28 cellular contexts compared by ENCODE assay signal in the genomic region with DNA sequence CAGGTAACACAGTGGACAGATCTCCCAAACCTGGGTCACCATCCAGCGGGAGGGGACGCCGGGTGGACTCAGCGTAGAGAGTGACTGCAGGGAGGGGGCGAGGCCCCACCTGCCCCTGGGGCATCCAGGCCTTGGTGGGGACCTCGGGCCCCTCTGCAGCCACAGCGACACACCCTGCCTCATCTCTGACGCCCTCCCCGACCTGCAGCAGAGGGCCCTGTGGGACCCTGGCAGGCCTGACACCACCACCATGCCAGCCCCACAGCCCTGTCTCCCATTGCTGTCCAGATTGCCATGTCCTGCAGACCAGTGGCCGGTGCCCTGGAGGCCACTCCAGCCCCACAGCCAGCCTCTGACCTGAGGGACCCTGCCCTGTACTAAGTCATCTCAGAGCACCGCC. TPM values are rescaled to one million over a fixed set of nuclear protein-coding genes. Genes with fewer than 3 reads are reported as not detected.
"Had no signal": no experiment of that assay in that cellular context is flagged by ENCODE, and none has a peak within 500 bp of the region (broad histone marks: within the 10 kb centered on the region; RNA-seq: fewer than 3 reads in every experiment).

No MANE protein-coding gene starts in this region.

- H3K27me3 Mint-ChIP-seq: naive thymus-derived CD4-positive, alpha-beta T cell; natural killer cell treated with Interleukin-12 subunit alpha and Interleukin-12 subunit beta and Interleukin-15 and Interleukin-18, amount 100 ng/mL, for 72 hours; stimulated activated naive B cell treated with anti-CD40 and anti-IgM and Interleukin-4, amounts not matched to agents 10 μg/mL and 1 μg/mL and 100 μg/mL, for 72 hours; stimulated activated naive CD8-positive, alpha-beta T cell treated with anti-CD3 and anti-CD28 coated beads, Interleukin-15, Interleukin-2, amounts not matched to agents 100 ng/mL and 50 ng/mL, for 24 hours had no signal

- DNase-seq: head of caudate nucleus; hippocampal formation; left colon; midbrain; mucosa of descending colon; naive thymus-derived CD4-positive, alpha-beta T cell; nucleus accumbens; posterior cingulate gyrus; retina; right lobe of liver; stimulated activated CD4-positive, alpha-beta T cell treated with anti-CD3 and anti-CD28 coated beads, Interleukin-1b, Interleukin-23, amount 100 ng/mL, for 48 hours; stimulated activated CD4-positive, alpha-beta T cell treated with anti-CD3 and anti-CD28 coated beads, Interleukin-2, amount 100 ng/mL, for 48 hours; stimulated activated CD4-positive, alpha-beta T cell treated with anti-CD3 and anti-CD28 coated beads, Interleukin-4, amount 100 ng/mL, for 4 hours; stimulated activated CD8-positive, alpha-beta memory T cell treated with anti-CD3 and anti-CD28 coated beads, Interleukin-4, amount 100 ng/mL, for 48 hours; stimulated activated naive B cell treated with anti-CD40 and anti-IgM and Interleukin-4, amounts not matched to agents 10 μg/mL and 1 μg/mL and 100 μg/mL, for 72 hours; substantia nigra; transverse colon had no signal

- ATAC-seq: left colon; left lung; mucosa of descending colon; naive thymus-derived CD4-positive, alpha-beta T cell; pancreas; stimulated activated naive B cell treated with anti-CD40 and anti-IgM and Interleukin-4, amounts not matched to agents 10 μg/mL and 1 μg/mL and 100 μg/mL, for 72 hours had no signal

- H3K4me1 Mint-ChIP-seq: naive thymus-derived CD4-positive, alpha-beta T cell; stimulated activated naive B cell treated with anti-CD40 and anti-IgM and Interleukin-4, amounts not matched to agents 10 μg/mL and 1 μg/mL and 100 μg/mL, for 72 hours had no signal

- H3K27ac ChIP-seq: left lung, pancreas, prostate gland, right lobe of liver, transverse colon, upper lobe of left lung, vagina had no signal

- H3K4me3 Mint-ChIP-seq: naive thymus-derived CD4-positive, alpha-beta T cell; natural killer cell treated with Interleukin-12 subunit alpha and Interleukin-12 subunit beta and Interleukin-15 and Interleukin-18, amount 100 ng/mL, for 72 hours; stimulated activated naive B cell treated with anti-CD40 and anti-IgM and Interleukin-4, amounts not matched to agents 10 μg/mL and 1 μg/mL and 100 μg/mL, for 72 hours; stimulated activated naive CD8-positive, alpha-beta T cell treated with anti-CD3 and anti-CD28 coated beads, Interleukin-15, Interleukin-2, amounts not matched to agents 100 ng/mL and 50 ng/mL, for 24 hours had no signal

- H3K27ac Mint-ChIP-seq: naive thymus-derived CD4-positive, alpha-beta T cell; natural killer cell treated with Interleukin-12 subunit alpha and Interleukin-12 subunit beta and Interleukin-15 and Interleukin-18, amount 100 ng/mL, for 72 hours; stimulated activated naive B cell treated with anti-CD40 and anti-IgM and Interleukin-4, amounts not matched to agents 10 μg/mL and 1 μg/mL and 100 μg/mL, for 72 hours; stimulated activated naive CD8-positive, alpha-beta T cell treated with anti-CD3 and anti-CD28 coated beads, Interleukin-15, Interleukin-2, amounts not matched to agents 100 ng/mL and 50 ng/mL, for 24 hours had no signal

- H3K4me2 ChIP-seq: smooth muscle cell had no signal

- H3K9me3 Mint-ChIP-seq: natural killer cell treated with Interleukin-12 subunit alpha and Interleukin-12 subunit beta and Interleukin-15 and Interleukin-18, amount 100 ng/mL, for 72 hours; stimulated activated naive B cell treated with anti-CD40 and anti-IgM and Interleukin-4, amounts not matched to agents 10 μg/mL and 1 μg/mL and 100 μg/mL, for 72 hours; stimulated activated naive CD8-positive, alpha-beta T cell treated with anti-CD3 and anti-CD28 coated beads, Interleukin-15, Interleukin-2, amounts not matched to agents 100 ng/mL and 50 ng/mL, for 24 hours had no signal

- FAIRE-seq: keratinocyte, pancreas had no signal

- H3K4me1 ChIP-seq: left lung, pancreas, right lobe of liver, transverse colon, upper lobe of left lung, vagina had no signal

- H3K9me3 ChIP-seq: left lung, mucosa of descending colon, pancreas, prostate gland, right lobe of liver, transverse colon, upper lobe of left lung, vagina had no signal

- H3K36me3 Mint-ChIP-seq: naive thymus-derived CD4-positive, alpha-beta T cell; natural killer cell treated with Interleukin-12 subunit alpha and Interleukin-12 subunit beta and Interleukin-15 and Interleukin-18, amount 100 ng/mL, for 72 hours; stimulated activated naive B cell treated with anti-CD40 and anti-IgM and Interleukin-4, amounts not matched to agents 10 μg/mL and 1 μg/mL and 100 μg/mL, for 72 hours had no signal

- H3K27me3 ChIP-seq: pancreas, right lobe of liver, upper lobe of left lung, vagina had no signal

- H3K4me3 ChIP-seq: left lung, lung, mucosa of descending colon, pancreas, prostate gland, right lobe of liver, smooth muscle cell, transverse colon, upper lobe of left lung, vagina had no signal

- H3K36me3 ChIP-seq: left lung, pancreas, prostate gland, right lobe of liver, transverse colon, upper lobe of left lung, vagina had no signal

RNA-seq across cellular contexts. Expression of a gene that starts 45.2 kb away (rescaled TPM):
- total RNA-seq: smooth muscle cell had no signal
- polyA plus RNA-seq: neural cell had no signal
